25 cellular contexts compared by ENCODE assay signal in the genomic region with DNA sequence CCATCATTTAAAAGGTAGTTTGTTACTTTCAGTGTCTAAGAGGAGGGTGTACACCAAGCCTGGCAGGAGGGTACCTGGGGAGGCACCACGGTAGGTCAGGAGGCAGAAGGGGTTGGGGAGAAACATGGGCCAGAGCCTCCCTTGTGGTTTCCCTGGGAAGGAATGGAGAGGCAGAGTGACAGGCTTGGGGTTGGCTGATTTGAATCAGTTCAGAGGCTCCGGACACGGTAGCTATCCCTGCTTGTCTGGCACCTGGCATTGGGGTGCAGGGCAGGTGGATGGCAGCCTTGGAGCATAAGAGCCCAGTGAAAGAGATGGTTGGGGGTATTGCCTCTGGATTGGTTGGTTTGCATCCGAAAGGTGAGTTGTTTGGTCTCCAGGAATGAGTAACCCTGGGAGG.
"Had no signal": no experiment of that assay in that cellular context is flagged by ENCODE, and none has a peak within 500 bp of the region (broad histone marks: within the 10 kb centered on the region; RNA-seq: fewer than 3 reads in every experiment).

No MANE protein-coding gene starts in this region.

- H3K27ac ChIP-seq: esophagus squamous epithelium, heart right ventricle, left lung, parathyroid adenoma, right lobe of liver, stomach, thyroid gland, vagina had no signal

- DNase-seq: effector memory CD4-positive, alpha-beta T cell; erythroblast; esophagus squamous epithelium; foreskin melanocyte; glutamatergic neuron; heart right ventricle; hippocampal formation; left cardiac atrium; left lung; mesendoderm; midbrain; naive thymus-derived CD8-positive, alpha-beta T cell; nephron progenitor cell; occipital lobe; right lobe of liver; small intestine; stimulated activated CD4-positive, alpha-beta T cell treated with anti-CD3 and anti-CD28 coated beads, Interleukin-15, amount 100 ng/mL, for 24 hours; stimulated activated CD4-positive, alpha-beta T cell treated with anti-CD3 and anti-CD28 coated beads, Interleukin-2, amount 100 ng/mL, for 48 hours; stimulated activated naive CD4-positive, alpha-beta T cell treated with Interleukin-2 at 50 U/mL for 16 hours; stomach; thyroid gland; trophoblast cell had no signal

- ATAC-seq: heart right ventricle; left cardiac atrium; left lung; naive thymus-derived CD8-positive, alpha-beta T cell had no signal

- H3K27me3 ChIP-seq: left lung, right lobe of liver, thyroid gland, vagina had no signal

- H3K79me2 ChIP-seq: parathyroid adenoma had no signal

- H3K9ac ChIP-seq: parathyroid adenoma had no signal

- H3K4me1 ChIP-seq: esophagus squamous epithelium, parathyroid adenoma, right lobe of liver, stomach, vagina had no signal

- H3K9me3 ChIP-seq: esophagus squamous epithelium, left lung, right lobe of liver, stomach, thyroid gland, vagina had no signal

- H3K4me3 ChIP-seq: esophagus squamous epithelium, heart right ventricle, left lung, right lobe of liver, stomach, thyroid gland, vagina had no signal

- H3K27ac Mint-ChIP-seq: nephron progenitor cell, progenitor cell of endocrine pancreas had no signal

- H3K4me1 Mint-ChIP-seq: nephron progenitor cell had no signal

- H3K36me3 ChIP-seq: esophagus squamous epithelium, heart right ventricle, left lung, right lobe of liver, stomach, thyroid gland, vagina had no signal

- H2AFZ ChIP-seq: parathyroid adenoma had no signal

- H3K4me3 Mint-ChIP-seq: naive thymus-derived CD8-positive, alpha-beta T cell; nephron progenitor cell had no signal
